8 cellular contexts compared by ENCODE assay signal in the genomic region with DNA sequence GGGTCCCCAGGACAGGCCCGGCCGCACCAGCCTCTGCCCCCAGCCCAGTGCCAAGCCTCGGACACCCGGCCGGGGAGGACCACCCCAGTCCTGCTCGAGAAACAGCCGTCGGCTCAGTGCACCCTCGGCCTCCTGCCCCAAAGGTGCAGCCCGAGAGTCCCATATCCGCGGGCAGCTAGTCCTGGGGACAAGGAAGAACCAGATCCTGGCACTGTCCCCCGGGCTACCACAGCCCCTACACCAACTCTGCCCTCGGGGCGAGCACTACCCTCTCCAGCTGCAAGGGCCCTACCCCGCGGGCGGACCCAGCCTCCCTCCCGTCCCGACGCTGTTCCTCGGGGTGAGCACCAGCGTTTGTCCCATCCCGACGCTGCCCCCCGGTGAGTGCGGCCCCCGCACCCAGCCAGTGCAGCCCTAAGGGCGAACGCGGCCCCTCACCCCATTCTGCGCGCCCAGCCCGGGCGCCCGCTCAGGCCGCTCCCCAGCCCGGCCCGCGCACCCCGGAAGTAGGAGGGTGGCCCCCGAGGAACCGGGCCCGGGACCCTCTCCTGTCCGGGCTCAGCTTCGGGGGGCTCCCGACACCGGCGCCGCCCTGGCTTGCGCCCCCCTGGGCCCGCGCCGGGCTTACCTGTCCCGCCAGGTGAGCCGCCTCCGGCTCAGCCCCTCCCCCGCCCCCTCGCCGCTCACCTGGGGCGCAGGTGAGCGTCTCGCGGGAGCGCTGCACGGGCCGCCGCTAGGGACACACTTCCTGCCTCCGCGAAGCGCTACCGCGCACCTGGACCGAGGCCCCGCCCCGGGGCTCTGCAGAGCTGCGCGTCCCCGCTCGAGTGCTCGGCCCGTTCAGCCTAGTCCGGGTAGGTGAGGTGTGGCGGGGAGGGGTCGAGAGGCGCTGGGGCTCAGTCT. TPM values are rescaled to one million over a fixed set of nuclear protein-coding genes. Genes with fewer than 3 reads are reported as not detected.
DNase-seq lines count a peak whose midpoint lies in the region; ATAC-seq lines count a peak whose summit lies in the region.

A gene with protein sequence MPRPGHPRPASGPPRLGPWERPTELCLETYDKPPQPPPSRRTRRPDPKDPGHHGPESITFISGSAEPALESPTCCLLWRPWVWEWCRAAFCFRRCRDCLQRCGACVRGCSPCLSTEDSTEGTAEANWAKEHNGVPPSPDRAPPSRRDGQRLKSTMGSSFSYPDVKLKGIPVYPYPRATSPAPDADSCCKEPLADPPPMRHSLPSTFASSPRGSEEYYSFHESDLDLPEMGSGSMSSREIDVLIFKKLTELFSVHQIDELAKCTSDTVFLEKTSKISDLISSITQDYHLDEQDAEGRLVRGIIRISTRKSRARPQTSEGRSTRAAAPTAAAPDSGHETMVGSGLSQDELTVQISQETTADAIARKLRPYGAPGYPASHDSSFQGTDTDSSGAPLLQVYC (minus strand): TSS at position 747 of the 903 bp plus-strand sequence. CDS start 8,088 bp downstream, outside the sequence.

- peak; percentile 44 for DNase-seq in activated T-cell treated with anti-CD3 and anti-CD28 coated beads for 1 hour (ENCODE audit: low read depth)
- DNase-seq in activated T-cell treated with anti-CD3 and anti-CD28 coated beads for 4 hours, result no peak
- peak; percentile 46 for DNase-seq in activated CD4-positive, alpha-beta T cell treated with anti-CD3 and anti-CD28 coated beads, Interleukin-2, amount 10 ng/mL, durations not matched to agents 7 days and 5 days
- peak; percentile 37 to 45 (median 40) for DNase-seq in effector memory CD8-positive, alpha-beta T cell
- peak; percentile 44 to 80 (median 60) for DNase-seq in naive thymus-derived CD8-positive, alpha-beta T cell
- no peak for DNase-seq in aorta
- no peak for DNase-seq in hepatic stellate cell (ENCODE audit: low spot score)
- no peak for DNase-seq in NCI-H226

- no peaks in the 10 kb centered on the region for H3K36me3 ChIP-seq in aorta (ENCODE audit: control insufficient read depth in 1 of 2, insufficient read depth in 2 of 2, low read length in 1 of 2)

- peaks cover 3% of the 10 kb centered on the region for H3K36me3 Mint-ChIP-seq in activated CD4-positive, alpha-beta T cell treated with anti-CD3 and anti-CD28 coated beads, Interleukin-2, amount 10 ng/mL, durations not matched to agents 7 days and 5 days (ENCODE audit: low read depth)
- H3K36me3 Mint-ChIP-seq in effector memory CD8-positive, alpha-beta T cell (ENCODE audit: insufficient read depth), result peaks cover 10% of the 10 kb centered on the region
- peaks cover 0 to 5% (median 3%) of the 10 kb centered on the region in 3 donors for H3K36me3 Mint-ChIP-seq in naive thymus-derived CD8-positive, alpha-beta T cell

- peaks cover 52% of the 10 kb centered on the region for H3K27me3 Mint-ChIP-seq in activated CD4-positive, alpha-beta T cell treated with anti-CD3 and anti-CD28 coated beads, Interleukin-2, amount 10 ng/mL, durations not matched to agents 7 days and 5 days
- H3K27me3 Mint-ChIP-seq in effector memory CD8-positive, alpha-beta T cell, result peaks cover 38 to 64% of the 10 kb centered on the region in 2 donors
- H3K27me3 Mint-ChIP-seq in naive thymus-derived CD8-positive, alpha-beta T cell, result peaks cover 1 to 29% (median 16%) of the 10 kb centered on the region in 5 donors

- peak within 1 kb of the TSS; percentile 56 for H3K4me3 Mint-ChIP-seq in activated CD4-positive, alpha-beta T cell treated with anti-CD3 and anti-CD28 coated beads, Interleukin-2, amount 10 ng/mL, durations not matched to agents 7 days and 5 days
- H3K4me3 Mint-ChIP-seq in effector memory CD8-positive, alpha-beta T cell, result peak within 1 kb of the TSS; percentile 75 to 83
- peak within 1 kb of the TSS; percentile 74 to 90 (median 85) for H3K4me3 Mint-ChIP-seq in naive thymus-derived CD8-positive, alpha-beta T cell

- H3K27ac Mint-ChIP-seq in activated CD4-positive, alpha-beta T cell treated with anti-CD3 and anti-CD28 coated beads, Interleukin-2, amount 10 ng/mL, durations not matched to agents 7 days and 5 days, result no peak within 1 kb of the TSS
- H3K27ac Mint-ChIP-seq in effector memory CD8-positive, alpha-beta T cell, result peak within 1 kb of the TSS; percentile 27 to 32
- H3K27ac Mint-ChIP-seq in naive thymus-derived CD8-positive, alpha-beta T cell, result peak within 1 kb of the TSS in 9 of 10 donors; percentile 19 to 91 (median 75)

- H3K4me1 ChIP-seq in aorta (ENCODE audit: control insufficient read depth in 1 of 2, insufficient read depth in 2 of 2, low read length in 2 of 2), result no peaks in the 10 kb centered on the region

- peaks cover 9% of the 10 kb centered on the region for H3K4me1 Mint-ChIP-seq in activated CD4-positive, alpha-beta T cell treated with anti-CD3 and anti-CD28 coated beads, Interleukin-2, amount 10 ng/mL, durations not matched to agents 7 days and 5 days
- H3K4me1 Mint-ChIP-seq in effector memory CD8-positive, alpha-beta T cell (ENCODE audit: low read depth in 2 of 2), result peaks cover 5 to 7% of the 10 kb centered on the region in 2 donors
- peaks cover 3 to 12% (median 9%) of the 10 kb centered on the region in 4 donors for H3K4me1 Mint-ChIP-seq in naive thymus-derived CD8-positive, alpha-beta T cell

- intact Hi-C loops in aorta (cut with DNase I), result loop anchor here in 1 of 2 donors (10.0 kb wide), 1 partner anchor 135 kb away; no protein-coding TSS in a partner anchor

- peaks cover 2% of the 10 kb centered on the region for H3K9me3 ChIP-seq in aorta (ENCODE audit: control insufficient read depth, low read length)

- H3K27me3 ChIP-seq in aorta (ENCODE audit: control insufficient read depth in 1 of 2, insufficient read depth in 2 of 2, low read length in 1 of 2), result no peaks in the 10 kb centered on the region

- CTCF ChIA-PET in activated CD4-positive, alpha-beta T cell treated with anti-CD3 and anti-CD28 coated beads, Interleukin-2, amount 10 ng/mL, durations not matched to agents 7 days and 5 days (lab: Charles Lee), result interaction anchor here (0.5 to 1.2 kb wide), 4 partner anchors 10 to 92 kb away, joined by 3 to 5 read pairs (median 3); no protein-coding TSS in a partner anchor

- ATAC-seq in effector memory CD8-positive, alpha-beta T cell (replicated peaks), result peak; percentile 93
- ATAC-seq in naive thymus-derived CD8-positive, alpha-beta T cell, result peak; percentile 93 to 96
- ATAC-seq in aorta (ENCODE audit: low FRiP score), result peak; percentile 36

- H3K4me3 ChIP-seq in aorta (ENCODE audit: low read length in 2 of 2), result no peak within 1 kb of the TSS

- peaks cover 2% of the 10 kb centered on the region for H3K9me3 Mint-ChIP-seq in activated CD4-positive, alpha-beta T cell treated with anti-CD3 and anti-CD28 coated beads, Interleukin-2, amount 10 ng/mL, durations not matched to agents 7 days and 5 days
- H3K9me3 Mint-ChIP-seq in effector memory CD8-positive, alpha-beta T cell, result no peaks in the 10 kb centered on the region
- H3K9me3 Mint-ChIP-seq in naive thymus-derived CD8-positive, alpha-beta T cell, result no peaks in the 10 kb centered on the region

- WGBS in aorta, 2 donors, result 1% methylated on average over 65 to 86 of the region's 86 CpGs

- no peak within 1 kb of the TSS for H3K27ac ChIP-seq in aorta (ENCODE audit: low read depth in 1 of 2, low read length in 2 of 2)

- POLR2A ChIA-PET in activated CD4-positive, alpha-beta T cell treated with anti-CD3 and anti-CD28 coated beads, Interleukin-2, amount 10 ng/mL, durations not matched to agents 7 days and 5 days (lab: Charles Lee), result no interaction called here
- POLR2A ChIA-PET in naive thymus-derived CD8-positive, alpha-beta T cell (lab: Charles Lee), result interaction anchor here (0.7 to 1.1 kb wide), 4 partner anchors 13 to 79 kb away, joined by 3 to 5 read pairs (median 4); a partner anchor contains a TSS

RNA-seq across cellular contexts. Expression of the gene that starts here (rescaled TPM):
- not detected for total RNA-seq in activated CD4-positive, alpha-beta T cell treated with anti-CD3 and anti-CD28 coated beads, Interleukin-2, amount 10 ng/mL, durations not matched to agents 7 days and 5 days
- total RNA-seq in naive thymus-derived CD8-positive, alpha-beta T cell, result 1 to 10 TPM; 2.8 to 3.5 TPM
- polyA plus RNA-seq in naive thymus-derived CD8-positive, alpha-beta T cell, result 1 to 10 TPM; 2.8 to 7.7 (median 6.9) TPM
- total RNA-seq in aorta, result not detected
- 1 to 10 TPM in 1 of 2 donors, under 1 TPM in 1; 0.23 to 1.6 TPM for polyA plus RNA-seq in aorta

Comparison
In these comparisons a context has a peak if more than half of its experiments do, and no peak if none do; other contexts are left out.
1. DNase-seq: peak in activated T-cell treated with anti-CD3 and anti-CD28 coated beads for 1 hour (single experiment), effector memory CD8-positive, alpha-beta T cell (3 of 3) and naive thymus-derived CD8-positive, alpha-beta T cell (10 of 10); none in activated T-cell treated with anti-CD3 and anti-CD28 coated beads for 4 hours (single experiment), aorta (0 of 2), hepatic stellate cell (single experiment) and NCI-H226 (single experiment).
2. Peak in DNase-seq in activated CD4-positive, alpha-beta T cell treated with anti-CD3 and anti-CD28 coated beads, Interleukin-2, amount 10 ng/mL, durations not matched to agents 7 days and 5 days; RNA of the gene not detected or under 1 TPM.
3. ATAC-seq: peak in every context shown above with its lines; median percentile 94 in naive thymus-derived CD8-positive, alpha-beta T cell; 93 in effector memory CD8-positive, alpha-beta T cell; 36 in aorta.
4. Peak in every context shown above with its lines, with median percentiles within 50 percentile points of each other: H3K4me3 Mint-ChIP-seq.